Comparison of ENCODE assay signal across 8 cellular contexts in genomic region chr7:54773472-54774399, GRCh38. TPM values are rescaled to one million over a fixed set of nuclear protein-coding genes. Genes with fewer than 3 reads are reported as not detected.
A peak's percentile ranks its signal among the peaks of the same experiment; 100 is the strongest.
DNase-seq lines count a peak whose midpoint lies in the region; ATAC-seq, FAIRE-seq and TF ChIP-seq lines count a peak whose summit lies in the region.

No MANE protein-coding gene starts in this region.

- ATAC-seq in GM18858 (IDR thresholded peaks at IDR 0.05; ENCODE audit: unreplicated experiment) (peak; percentile 89), HG03135 (IDR thresholded peaks at IDR 0.05; ENCODE audit: unreplicated experiment) (peak; percentile 86), left lobe of liver (peak; percentile 100)
- ATAC-seq in activated CD4-positive, CD25-positive, alpha-beta regulatory T cell treated with anti-CD3 and anti-CD28 coated beads, Interleukin-2, amount 50 U/mL, for 24 hours = peak; percentile 45 to 69

- peak; percentile 95 for TF ChIP-seq CTCF in choroid plexus epithelial cell (conservative IDR thresholded peaks at IDR 0.05; ENCODE audit: low read depth, low read length)

- DNase-seq in NCI-H2196 (lab: John Stamatoyannopoulos, UW; ENCODE audit: unreplicated experiment) (peak; percentile 83), choroid plexus epithelial cell (ENCODE audit: low read depth) (peak; percentile 92), left lobe of liver (ENCODE audit: low spot score) (peak; percentile 83)
- peak; percentile 75 to 76 for DNase-seq in stimulated activated CD4-positive, alpha-beta T cell treated with anti-CD3 and anti-CD28 coated beads, Interleukin-2, amount 100 ng/mL, for 24 hours

- H3K4me3 ChIP-seq in choroid plexus epithelial cell (ENCODE audit: low read depth, low read length) = peak overlapping the region; percentile 45

- FAIRE-seq in A204.1 (lab: Jason Lieb, UNC) = peak; percentile 19

RNA-seq across cellular contexts. Expression of gene SEC61G, which starts 14.7 kb away (rescaled TPM):
- 57.8 TPM for total RNA-seq in left lobe of liver

Comparison
In these comparisons a context has a peak if more than half of its experiments do, and no peak if none do; other contexts are left out.
1. Peak in every context shown above with its lines: DNase-seq, ATAC-seq and H3K4me3 ChIP-seq.